Comparison of ENCODE assay signal across 22 cellular contexts in the genomic region with DNA sequence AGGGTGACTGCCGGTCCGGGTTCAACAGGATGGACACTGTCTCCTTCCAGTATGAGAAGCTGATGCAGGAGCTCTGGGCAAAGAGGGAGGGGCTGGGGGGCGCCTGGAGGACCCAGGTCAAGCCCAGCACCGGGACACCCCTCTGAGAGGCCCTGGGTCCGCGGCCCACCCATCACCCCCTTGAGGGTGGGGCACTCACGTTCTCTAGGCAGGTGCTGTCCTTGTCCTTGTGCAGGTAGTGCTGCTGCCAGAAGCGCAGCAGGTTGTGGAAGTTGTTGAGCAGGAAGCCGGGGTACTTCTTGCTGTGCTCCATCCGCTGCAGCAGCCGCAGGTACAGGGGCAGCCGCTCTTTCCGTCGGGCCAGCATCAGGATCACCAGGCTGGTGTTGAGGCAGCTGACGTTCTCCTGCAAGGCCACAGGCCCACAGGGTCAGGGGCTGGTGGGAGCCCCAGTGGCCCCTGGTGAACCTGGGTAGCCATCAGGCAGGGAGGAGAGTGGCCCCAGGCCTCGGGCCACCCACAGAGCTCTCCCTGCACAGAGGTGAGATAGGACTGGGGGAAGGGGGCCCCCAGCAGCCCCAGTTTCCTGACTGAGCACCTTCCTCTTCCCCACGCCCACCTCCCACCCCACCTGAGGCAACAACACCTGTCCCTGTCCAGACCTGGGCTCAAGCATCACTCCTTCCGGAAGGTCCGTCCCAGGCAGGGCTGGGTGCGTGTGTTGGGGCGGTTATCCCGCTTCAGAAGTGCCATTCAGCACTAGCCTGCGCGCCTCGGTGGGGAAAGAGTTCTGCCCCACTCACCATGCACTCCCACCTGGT. TPM values are rescaled to one million over a fixed set of nuclear protein-coding genes. Genes with fewer than 3 reads are reported as not detected.
DNase-seq lines count a peak whose midpoint lies in the region; ATAC-seq, FAIRE-seq and TF ChIP-seq lines count a peak whose summit lies in the region.
"Had no signal": no experiment of that assay in that cellular context is flagged by ENCODE, and none has a peak within 500 bp of the region (broad histone marks: within the 10 kb centered on the region; RNA-seq: fewer than 3 reads in every experiment).

No MANE protein-coding gene starts in this region.

- no peak overlapping the region for H2AFZ ChIP-seq in neuronal stem cell (ENCODE audit: low read length)

- H2BK15ac ChIP-seq in neuronal stem cell (ENCODE audit: low read length) = no peak overlapping the region

- no peak overlapping the region for H2BK120ac ChIP-seq in neuronal stem cell (ENCODE audit: low read depth, low read length)

- peak; percentile 59 for FAIRE-seq in urothelium cell line (lab: Jason Lieb, UNC)
- FAIRE-seq: bronchial epithelial cell had no signal

- H4K8ac ChIP-seq in neuronal stem cell (ENCODE audit: low read depth, low read length) = no peak overlapping the region

- no peak overlapping the region for H4K91ac ChIP-seq in neuronal stem cell (ENCODE audit: low read depth, low read length, poor library complexity)

- TF ChIP-seq CTCF in omental fat pad (IDR thresholded peaks at IDR 0.05) (no peak), brain microvascular endothelial cell (IDR thresholded peaks at IDR 0.05; ENCODE audit: low read depth, low read length, missing control alignments) (no peak)

- H3K14ac ChIP-seq in neuronal stem cell (ENCODE audit: low read length) = peak overlapping the region; percentile 83

- H3K4me3 Mint-ChIP-seq in central memory CD8-positive, alpha-beta T cell = no peak overlapping the region
- H3K4me3 Mint-ChIP-seq: activated B cell treated with CpG ODN at 0.5 μM for 24 hours; activated CD4-positive, alpha-beta memory T cell treated with anti-CD3 and anti-CD28 coated beads, Interleukin-2, amount 10 ng/mL, durations not matched to agents 7 days and 5 days; CD8-positive, alpha-beta T cell; dendritic cell treated with granulocyte-macrophage colony-stimulating factor and Interleukin-4, amounts not matched to agents 40 ng/mL and 50 ng/mL, for 4 days had no signal

- peaks cover 6% of the 10 kb centered on the region for H3K4me1 Mint-ChIP-seq in central memory CD8-positive, alpha-beta T cell
- H3K4me1 Mint-ChIP-seq: activated CD4-positive, alpha-beta memory T cell treated with anti-CD3 and anti-CD28 coated beads, Interleukin-2, amount 10 ng/mL, durations not matched to agents 7 days and 5 days had no signal

- H3K27me3 ChIP-seq in neuronal stem cell (ENCODE audit: control insufficient read depth in 3 of 3, insufficient read depth in 3 of 3, low read depth in 1 of 3, low read length in 3 of 3) = no peaks in the 10 kb centered on the region
- no peaks in the 10 kb centered on the region for H3K27me3 ChIP-seq in brain microvascular endothelial cell (replicated peaks)
- H3K27me3 ChIP-seq: neutrophil, suprapubic skin had no signal

- intact Hi-C loops in left ventricle myocardium superior (cut with micrococcal nuclease) = no loop called here

- no peaks in the 10 kb centered on the region for H3K9me3 ChIP-seq in neuronal stem cell (replicated peaks in 1 of 2; ENCODE audit: control insufficient read depth in 2 of 2, insufficient read depth in 1 of 2, low read depth in 1 of 2, low read length in 2 of 2)
- H3K9me3 ChIP-seq: neutrophil, suprapubic skin had no signal

- no CpG with 5 or more reads among the region's 25 CpGs for WGBS in neuronal stem cell (ENCODE audit: extremely low coverage in 2 of 2, insufficient read length in 2 of 2, insufficient replicate concordance in 1 of 2), 2 donors

- no peak overlapping the region for H3K4me3 ChIP-seq in neuronal stem cell (ENCODE audit: low read length in 2 of 2)
- H3K4me3 ChIP-seq in brain microvascular endothelial cell (ENCODE audit: low read depth, low read length) = no peak overlapping the region
- H3K4me3 ChIP-seq: suprapubic skin had no signal

- peak overlapping the region; percentile 31 for H3K23ac ChIP-seq in neuronal stem cell (ENCODE audit: low read depth, low read length, poor library complexity)

- in situ Hi-C loops in brain microvascular endothelial cell (cut with HindIII; ENCODE audit: low pct_ligation_motif_present, low sequenced_read_pairs) = no loop called here

- no peak for DNase-seq in central memory CD8-positive, alpha-beta T cell (ENCODE audit: low spot score in 2 of 2)
- DNase-seq in left ventricle myocardium superior (peak; percentile 41), neuronal stem cell (ENCODE audit: low spot score) (no peak), urothelium cell line (ENCODE audit: low spot score) (no peak), omental fat pad (ENCODE audit: low spot score) (no peak), foreskin melanocyte (no peak), brain microvascular endothelial cell (no peak)
- DNase-seq: activated B cell treated with CpG ODN at 0.5 μM for 24 hours; activated CD4-positive, alpha-beta memory T cell treated with anti-CD3 and anti-CD28 coated beads, Interleukin-2, amount 10 ng/mL, durations not matched to agents 7 days and 5 days; AML-193; CD8-positive, alpha-beta T cell; GDM1; HCEC 1CT; MM.1S; NCI-H146; NCI-H69; stimulated activated CD4-positive, alpha-beta T cell treated with anti-CD3 and anti-CD28 coated beads, Interleukin-15, amount 100 ng/mL, for 24 hours; T1000 had no signal

- H3K27me3 Mint-ChIP-seq in central memory CD8-positive, alpha-beta T cell = no peaks in the 10 kb centered on the region
- H3K27me3 Mint-ChIP-seq: activated B cell treated with CpG ODN at 0.5 μM for 24 hours; activated CD4-positive, alpha-beta memory T cell treated with anti-CD3 and anti-CD28 coated beads, Interleukin-2, amount 10 ng/mL, durations not matched to agents 7 days and 5 days; dendritic cell treated with granulocyte-macrophage colony-stimulating factor and Interleukin-4, amounts not matched to agents 40 ng/mL and 50 ng/mL, for 4 days had no signal

- no peak overlapping the region for H3K4me2 ChIP-seq in neuronal stem cell (ENCODE audit: insufficient read depth, low read length, poor library complexity, severe bottlenecking)

- no peak overlapping the region for H2BK5ac ChIP-seq in neuronal stem cell (ENCODE audit: low read length)

- no peak overlapping the region for H2BK12ac ChIP-seq in neuronal stem cell (ENCODE audit: low read length)

- no peak overlapping the region for H3K4ac ChIP-seq in neuronal stem cell (ENCODE audit: low read length)

- peak overlapping the region; percentile 30 for H3K9ac ChIP-seq in neuronal stem cell (ENCODE audit: low read depth, low read length, poor library complexity)

- no peaks in the 10 kb centered on the region for H3K9me3 Mint-ChIP-seq in central memory CD8-positive, alpha-beta T cell
- H3K9me3 Mint-ChIP-seq: activated B cell treated with CpG ODN at 0.5 μM for 24 hours; activated CD4-positive, alpha-beta memory T cell treated with anti-CD3 and anti-CD28 coated beads, Interleukin-2, amount 10 ng/mL, durations not matched to agents 7 days and 5 days; CD8-positive, alpha-beta T cell; dendritic cell treated with granulocyte-macrophage colony-stimulating factor and Interleukin-4, amounts not matched to agents 40 ng/mL and 50 ng/mL, for 4 days had no signal

- no peak overlapping the region for H3K18ac ChIP-seq in neuronal stem cell (ENCODE audit: low read length)

- peaks cover 4% of the 10 kb centered on the region for H3K79me1 ChIP-seq in neuronal stem cell (ENCODE audit: low read depth, low read length)

- peaks cover 28% of the 10 kb centered on the region for H3K36me3 Mint-ChIP-seq in central memory CD8-positive, alpha-beta T cell (ENCODE audit: insufficient read depth)

- H3K27ac ChIP-seq in neuronal stem cell (replicated peaks; ENCODE audit: low read length) (no peak overlapping the region), brain microvascular endothelial cell (no peak overlapping the region)
- H3K27ac ChIP-seq: neutrophil, suprapubic skin had no signal

- no peak overlapping the region for H2AK5ac ChIP-seq in neuronal stem cell (ENCODE audit: low read depth, low read length)

- peak overlapping the region; percentile 68 for H3K27ac Mint-ChIP-seq in central memory CD8-positive, alpha-beta T cell (ENCODE audit: low read depth)
- H3K27ac Mint-ChIP-seq: activated B cell treated with CpG ODN at 0.5 μM for 24 hours; activated CD4-positive, alpha-beta memory T cell treated with anti-CD3 and anti-CD28 coated beads, Interleukin-2, amount 10 ng/mL, durations not matched to agents 7 days and 5 days; CD8-positive, alpha-beta T cell; dendritic cell treated with granulocyte-macrophage colony-stimulating factor and Interleukin-4, amounts not matched to agents 40 ng/mL and 50 ng/mL, for 4 days had no signal

- H3K36me3 ChIP-seq in neuronal stem cell (replicated peaks in 1 of 2; ENCODE audit: control insufficient read depth in 2 of 2, insufficient read depth in 2 of 2, low read length in 2 of 2) = peaks cover 78 to 100% of the 10 kb centered on the region in 2 donors
- H3K36me3 ChIP-seq in brain microvascular endothelial cell (replicated peaks) = peaks cover 80% of the 10 kb centered on the region

- no peak for ATAC-seq in central memory CD8-positive, alpha-beta T cell (replicated peaks; ENCODE audit: extremely low read depth, poor library complexity, severe bottlenecking)
- ATAC-seq in left ventricle myocardium superior = peak; percentile 16
- no peak for ATAC-seq in omental fat pad (ENCODE audit: low FRiP score)
- ATAC-seq: CD8-positive, alpha-beta T cell had no signal

- H3K4me1 ChIP-seq in neuronal stem cell (ENCODE audit: control insufficient read depth in 2 of 2, insufficient read depth in 1 of 2, low read depth in 1 of 2, low read length in 2 of 2) = no peaks in the 10 kb centered on the region

RNA-seq across cellular contexts. Expression of a gene that starts 47.8 kb away (rescaled TPM):
- 297 TPM for total RNA-seq in left ventricle myocardium superior
- polyA plus RNA-seq in neuronal stem cell (2013, experiment 1 of 2) = 0.35 TPM
- polyA plus RNA-seq in neuronal stem cell (2013, experiment 2 of 2) = 0.42 TPM
- under 1 TPM; 0.19 to 0.56 (median 0.40) TPM for total RNA-seq in omental fat pad

RNA-seq across cellular contexts. Expression of a gene that starts 47.8 kb away (rescaled TPM):
- total RNA-seq in left ventricle myocardium superior (18.6 TPM), omental fat pad (10 to 100 TPM; 32.1 to 39.6 (median 33.2) TPM)
- polyA plus RNA-seq in neuronal stem cell (2013, experiment 1 of 2) = 37.0 TPM
- 37.4 TPM for polyA plus RNA-seq in neuronal stem cell (2013, experiment 2 of 2)

Comparison
In these comparisons a context has a peak if more than half of its experiments do, and no peak if none do; other contexts are left out.
1. RNA of a gene that starts 47.8 kb away (total RNA-seq): 297 TPM in left ventricle myocardium superior (single experiment); 0.19 to 0.56 TPM in omental fat pad; every median in the first group is over 100 times any median in the second.